ENCODE assay signal across 34 cellular contexts in genomic region chr3:33238923-33239322, GRCh38. TPM values are rescaled to one million over a fixed set of nuclear protein-coding genes. Genes with fewer than 3 reads are reported as not detected.
"Had no signal": no experiment of that assay in that cellular context is flagged by ENCODE, and none has a peak within 500 bp of the region (broad histone marks: within the 10 kb centered on the region; RNA-seq: fewer than 3 reads in every experiment).

No MANE protein-coding gene starts in this region.

- FAIRE-seq: astrocyte, bronchial epithelial cell had no signal

- H3K27ac ChIP-seq: adrenal gland, ascending aorta, body of pancreas, brain microvascular endothelial cell, breast epithelium, cardiac muscle cell had no signal

- H3K27me3 ChIP-seq: adrenal gland, ascending aorta, body of pancreas, brain microvascular endothelial cell, breast epithelium, cardiac muscle cell had no signal

- H3K4me1 ChIP-seq: adrenal gland, ascending aorta, body of pancreas, breast epithelium had no signal

- H3K36me3 ChIP-seq: adrenal gland, ascending aorta, brain microvascular endothelial cell, breast epithelium, cardiac muscle cell had no signal

- DNase-seq: activated effector memory CD4-positive, alpha-beta T cell treated with anti-CD3 and anti-CD28 coated beads, Interleukin-2, amount 50 U/mL, for 16 hours; activated effector memory CD4-positive, alpha-beta T cell treated with Interleukin-2 at 50 U/mL for 16 hours; activated gamma-delta T cell; activated gamma-delta T cell treated with Interleukin-2 at 50 U/mL for 16 hours; activated naive CD4-positive, alpha-beta T cell; activated naive CD4-positive, alpha-beta T cell treated with anti-CD3 and anti-CD28 coated beads for 36 hours; activated naive CD4-positive, alpha-beta T cell treated with anti-CD3 and anti-CD28 coated beads, Interleukin-2, amount 10 ng/mL, durations not matched to agents 7 days and 5 days; activated naive CD4-positive, alpha-beta T cell treated with anti-CD3 and anti-CD28 coated beads, Interleukin-2, amount 50 U/mL, for 16 hours; activated naive CD4-positive, alpha-beta T cell treated with Interleukin-2 at 50 U/mL for 16 hours; activated naive CD8-positive, alpha-beta T cell treated with anti-CD3 and anti-CD28 coated beads for 36 hours; activated naive CD8-positive, alpha-beta T cell treated with anti-CD3 and anti-CD28 coated beads, Interleukin-2, amount 10 ng/mL, durations not matched to agents 7 days and 5 days; activated naive CD8-positive, alpha-beta T cell treated with anti-CD3 and anti-CD28 coated beads, Interleukin-2, amount 50 U/mL, for 24 hours; activated T-cell treated with anti-CD3 and anti-CD28 coated beads, Interleukin-2, amount 50 U/mL, for 4 hours; activated T-cell treated with anti-CD3 and anti-CD28 coated beads, Interleukin-2, amount 50 U/mL, for 48 hours; activated T-cell treated with anti-CD3 and anti-CD28 coated beads, Interleukin-2, amount 50 U/mL, for 72 hours; adrenal gland; amniotic stem cell; amygdala; anterior cingulate cortex; aorta; body of pancreas; brain microvascular endothelial cell; caudate nucleus; central memory CD4-positive, alpha-beta T cell; cerebellar nuclear complex had no signal

- H3K9me3 ChIP-seq: adrenal gland, body of pancreas, breast epithelium had no signal

- ATAC-seq: activated naive CD4-positive, alpha-beta T cell treated with anti-CD3 and anti-CD28 coated beads, Interleukin-2, amount 50 U/mL, for 72 hours; activated naive CD8-positive, alpha-beta T cell treated with anti-CD3 and anti-CD28 coated beads, Interleukin-2, amount 50 U/mL, for 24 hours; activated T-cell treated with anti-CD3 and anti-CD28 coated beads, Interleukin-2, amount 50 U/mL, for 4 hours; activated T-cell treated with anti-CD3 and anti-CD28 coated beads, Interleukin-2, amount 50 U/mL, for 72 hours; activated T-helper 17 cell treated with anti-CD3 and anti-CD28 coated beads, Interleukin-2, amount 50 U/mL, for 72 hours; body of pancreas had no signal

- H3K4me3 ChIP-seq: adrenal gland, ascending aorta, body of pancreas, breast epithelium, cardiac muscle cell had no signal

RNA-seq across cellular contexts. Expression of gene SUSD5, which starts 20.3 kb away (rescaled TPM):
- total RNA-seq: activated naive CD4-positive, alpha-beta T cell treated with anti-CD3 and anti-CD28 coated beads for 36 hours; activated naive CD4-positive, alpha-beta T cell treated with anti-CD3 and anti-CD28 coated beads, Interleukin-2, amount 50 U/mL, for 72 hours; activated naive CD8-positive, alpha-beta T cell treated with anti-CD3 and anti-CD28 coated beads for 36 hours; activated naive CD8-positive, alpha-beta T cell treated with anti-CD3 and anti-CD28 coated beads, Interleukin-2, amount 10 ng/mL, durations not matched to agents 7 days and 5 days; activated T-cell treated with anti-CD3 and anti-CD28 coated beads, Interleukin-2, amount 50 U/mL, for 4 hours; activated T-cell treated with anti-CD3 and anti-CD28 coated beads, Interleukin-2, amount 50 U/mL, for 72 hours; activated T-helper 1 cell treated with anti-CD3 and anti-CD28 coated beads, Interleukin-12 subunit alpha, Interleukin-12 subunit beta, Interleukin-2, Interleukin-4 antibody, amounts not matched to agents 30 ng/mL and 10 ng/mL and 1 ng/mL, durations not matched to agents 14 hours and 24 hours and 36 hours; activated T-helper 17 cell treated with anti-CD3 and anti-CD28 coated beads, Interleukin-2, amount 50 U/mL, for 72 hours; activated T-helper 2 cell treated with anti-CD3 and anti-CD28 coated beads, Interferon-gamma antibody, Interleukin-2, Interleukin-4, amounts not matched to agents 10 μg/mL and 5 μg/mL and 100 μg/mL, durations not matched to agents 14 hours and 24 hours and 36 hours; bronchial epithelial cell had no signal

RNA-seq across cellular contexts. Expression of gene FBXL2, which starts 38.3 kb away (rescaled TPM):
- total RNA-seq: activated naive CD4-positive, alpha-beta T cell treated with anti-CD3 and anti-CD28 coated beads for 36 hours; activated naive CD4-positive, alpha-beta T cell treated with anti-CD3 and anti-CD28 coated beads, Interleukin-2, amount 50 U/mL, for 72 hours; activated naive CD8-positive, alpha-beta T cell treated with anti-CD3 and anti-CD28 coated beads for 36 hours; activated naive CD8-positive, alpha-beta T cell treated with anti-CD3 and anti-CD28 coated beads, Interleukin-2, amount 10 ng/mL, durations not matched to agents 7 days and 5 days; activated T-cell treated with anti-CD3 and anti-CD28 coated beads, Interleukin-2, amount 50 U/mL, for 4 hours; activated T-helper 1 cell treated with anti-CD3 and anti-CD28 coated beads, Interleukin-12 subunit alpha, Interleukin-12 subunit beta, Interleukin-2, Interleukin-4 antibody, amounts not matched to agents 30 ng/mL and 10 ng/mL and 1 ng/mL, durations not matched to agents 14 hours and 24 hours and 36 hours had no signal
